ENCODE assay signal across 8 cellular contexts in genomic region chr2:199458806-199459285, GRCh38. TPM values are rescaled to one million over a fixed set of nuclear protein-coding genes. Genes with fewer than 3 reads are reported as not detected.
DNase-seq lines count a peak whose midpoint lies in the region; ATAC-seq and TF ChIP-seq lines count a peak whose summit lies in the region.

No MANE protein-coding gene starts in this region.

- WGBS in liver = under 1% methylated on average over 56 of the region's 56 CpGs

- no peak for TF ChIP-seq RAD21 in liver (IDR thresholded peaks at IDR 0.05)

- ATAC-seq in thoracic aorta (ENCODE audit: insufficient number of reproducible peaks, low FRiP score, low read depth) = peak; percentile 2
- no peak for ATAC-seq in left colon

- DNase-seq in GM20000 (ENCODE audit: low spot score) (peak; percentile 66), LHCN-M2 (ENCODE audit: low read depth) (peak; percentile 57), breast epithelium (ENCODE audit: low spot score in 2 of 2) (no peak), thoracic aorta (ENCODE audit: low spot score) (no peak), mesenteric fat pad (ENCODE audit: low spot score) (no peak), left colon (no peak)

- H3K27me3 ChIP-seq in breast epithelium (peaks cover 17 to 79% of the 10 kb centered on the region in 2 donors), liver (ENCODE audit: control insufficient read depth in 4 of 4, insufficient read depth in 4 of 4, low read length in 3 of 4) (peaks cover 0 to 20% (median 5%) of the 10 kb centered on the region in 4 donors), thoracic aorta (replicated peaks; ENCODE audit: insufficient read depth) (peaks cover 30% of the 10 kb centered on the region)

- peak overlapping the region in 1 of 2 donors; percentile 78 for H3K9ac ChIP-seq in liver (ENCODE audit: low read depth in 1 of 2, low read length in 2 of 2)

- peak overlapping the region; percentile 63 to 90 (median 73) for H3K4me3 ChIP-seq in breast epithelium
- H3K4me3 ChIP-seq in liver (ENCODE audit: low read depth in 1 of 3, low read length in 3 of 3) = peak overlapping the region; percentile 82 to 99 (median 95)
- H3K4me3 ChIP-seq in thoracic aorta = peak overlapping the region; percentile 85

- intact Hi-C loops in breast epithelium (cut with DNase I; ENCODE audit: low total_unique reads) = no loop called here
- intact Hi-C loops in left colon (cut with DNase I, micrococcal nuclease) = no loop called here

- H3K9me3 ChIP-seq in breast epithelium (no peaks in the 10 kb centered on the region), liver (ENCODE audit: control insufficient read depth in 4 of 4, low read length in 3 of 4) (no peaks in the 10 kb centered on the region), thoracic aorta (no peaks in the 10 kb centered on the region)

- peak overlapping the region; percentile 77 for H3K27ac ChIP-seq in C4-2B
- H3K27ac ChIP-seq in breast epithelium = peak overlapping the region; percentile 15 to 46
- peak overlapping the region; percentile 50 to 57 for H3K27ac ChIP-seq in liver (ENCODE audit: low read depth in 1 of 2, low read length in 2 of 2)
- peak overlapping the region; percentile 70 to 77 for H3K27ac ChIP-seq in thoracic aorta

- no peak for TF ChIP-seq CTCF in C4-2B (conservative IDR thresholded peaks at IDR 0.05)
- no peak for TF ChIP-seq CTCF in GM20000 (IDR thresholded peaks at IDR 0.05; ENCODE audit: extremely low read depth, missing control alignments)
- TF ChIP-seq CTCF in breast epithelium (IDR thresholded peaks at IDR 0.05) = no peak
- no peak for TF ChIP-seq CTCF in liver (IDR thresholded peaks at IDR 0.05; ENCODE audit: low read depth, low read length, missing input control)
- no peak for TF ChIP-seq CTCF in thoracic aorta (IDR thresholded peaks at IDR 0.05)

- no peak for TF ChIP-seq POLR2A in breast epithelium (IDR thresholded peaks at IDR 0.05)

- H3K4me1 ChIP-seq in breast epithelium = peaks cover 10% of the 10 kb centered on the region in 2 donors
- H3K4me1 ChIP-seq in liver (ENCODE audit: control insufficient read depth in 4 of 4, insufficient read depth in 4 of 4, low read length in 3 of 4) = peaks cover 27 to 58% (median 39%) of the 10 kb centered on the region in 4 donors
- H3K4me1 ChIP-seq in thoracic aorta (ENCODE audit: control insufficient read depth in 1 of 2, low read depth in 2 of 2) = peaks cover 23 to 52% of the 10 kb centered on the region in 2 donors

- H3K36me3 ChIP-seq in breast epithelium (no peaks in the 10 kb centered on the region), liver (ENCODE audit: control insufficient read depth in 4 of 4, insufficient read depth in 3 of 4, low read depth in 1 of 4, low read length in 3 of 4) (no peaks in the 10 kb centered on the region), thoracic aorta (no peaks in the 10 kb centered on the region)

TF ChIP-seq in liver, 16 proteins besides CTCF, POLR2A, EP300 and RAD21:
- TF ChIP-seq EGR1 (IDR thresholded peaks at IDR 0.05; ENCODE audit: low read depth in 2 of 2) (no peak), MAX (IDR thresholded peaks at IDR 0.05) (no peak), YY1 (IDR thresholded peaks at IDR 0.05) (no peak)

RNA-seq across cellular contexts. Expression of gene SATB2, which starts 1.1 kb away (rescaled TPM):
- 9.6 and 10.3 TPM in 2 replicates for total RNA-seq in LHCN-M2 (2014; rRNA removed)
- 3.6 TPM for polyA plus RNA-seq in LHCN-M2 (2012)
- total RNA-seq in breast epithelium = 10 to 100 TPM in 1 of 3 donors, 1 to 10 TPM in 2; 2.3 to 12.2 (median 8.2) TPM
- 1 to 10 TPM in 1 of 2 donors, under 1 TPM in 1; 0.19 to 2.3 TPM for total RNA-seq in liver
- under 1 TPM; 0.90 to 0.91 TPM for polyA plus RNA-seq in liver
- 1 to 10 TPM; 4.5 to 5.5 TPM for total RNA-seq in thoracic aorta
- total RNA-seq in mesenteric fat pad = 8.3 TPM
- 100 to 1,000 TPM; 219 to 240 TPM for total RNA-seq in left colon

Comparison
In these comparisons a context has a peak if more than half of its experiments do, and no peak if none do; other contexts are left out.
1. DNase-seq: peak in GM20000 (single experiment) and LHCN-M2 (single experiment); none in breast epithelium (0 of 2), thoracic aorta (single experiment), mesenteric fat pad (single experiment) and left colon (0 of 2).
2. RNA of gene SATB2, which starts 1.1 kb away (total RNA-seq): 219 to 240 TPM in left colon; 9.6 to 10.3 TPM in LHCN-M2, 8.3 TPM in mesenteric fat pad (single experiment), 2.3 to 12.2 TPM in breast epithelium, 4.5 to 5.5 TPM in thoracic aorta and 0.19 to 2.3 TPM in liver; every median in the first group is over 10 times any median in the second.
3. Peak in every context shown above with its lines, with median percentiles within 50 percentile points of each other: H3K27ac ChIP-seq and H3K4me3 ChIP-seq.